In the genomic region with DNA sequence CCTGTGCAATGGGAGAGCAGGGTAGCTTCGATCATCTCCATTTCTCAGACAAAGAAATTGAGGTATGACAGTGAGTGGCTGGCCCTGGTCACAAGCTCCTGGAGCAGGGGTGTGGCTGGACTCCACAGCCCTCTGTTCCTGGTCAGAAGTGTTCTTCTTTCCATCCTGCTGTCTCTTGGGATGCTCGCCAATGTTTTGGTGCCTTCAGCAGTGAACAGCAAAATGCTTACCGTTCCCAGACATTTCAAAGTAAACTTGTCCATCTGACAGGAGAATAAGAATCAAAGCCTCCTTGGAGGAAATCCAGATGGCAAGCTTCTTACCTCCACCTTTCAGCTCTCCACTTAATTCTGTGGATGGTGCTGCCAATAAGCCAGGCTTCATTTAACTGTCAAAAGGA, we compare ENCODE assay signal across 26 cellular contexts.
"Had no signal": no experiment of that assay in that cellular context is flagged by ENCODE, and none has a peak within 500 bp of the region (broad histone marks: within the 10 kb centered on the region; RNA-seq: fewer than 3 reads in every experiment).

No MANE protein-coding gene starts in this region.

- ATAC-seq: HepG2, K562, T-cell had no signal

- H3K27ac ChIP-seq: KMS-11, SJSA1, SK-N-MC had no signal

- H3K27me3 ChIP-seq: SJSA1 had no signal

- H3K36me3 Mint-ChIP-seq: IgD-negative memory B cell, T-cell had no signal

- H3K4me2 ChIP-seq: KMS-11 had no signal

- DNase-seq: Kasumi-1, MV-4-11, NCI-H1048, NCI-H1105, NCI-H1417, NCI-H1436 treated with DMSO at 0.1 percent for 48 hours, NCI-H1694, NCI-H187 treated with DMSO at 0.1 percent for 48 hours, NCI-H2029 treated with DMSO at 0.1 percent for 48 hours, NCI-H2171 treated with DMSO at 0.1 percent for 48 hours, NCI-H345, NCI-H446 treated with DMSO at 0.1 percent for 48 hours, NCI-H510A treated with DMSO at 0.1 percent for 48 hours, NCI-H526, NCI-H82, Right ventricle myocardium superior, RPMI8226, SIG-M5, T-cell had no signal

- H3K36me3 ChIP-seq: SJSA1 had no signal

- FAIRE-seq: HepG2, K562, RCC 7860 had no signal

- H3K4me3 ChIP-seq: K562, SJSA1, SK-N-MC had no signal

- H3K4me1 Mint-ChIP-seq: T-cell had no signal

- H3K27me3 Mint-ChIP-seq: IgD-negative memory B cell had no signal

- H3K27ac Mint-ChIP-seq: IgD-negative memory B cell, T-cell had no signal

- H3K4me1 ChIP-seq: SJSA1 had no signal

- H3K4me3 Mint-ChIP-seq: IgD-negative memory B cell, T-cell had no signal
